Comparison of ENCODE assay signal across 8 cellular contexts in genomic region chr20:63537525-63538203, GRCh38.
DNase-seq lines count a peak whose midpoint lies in the region; ATAC-seq and TF ChIP-seq lines count a peak whose summit lies in the region.

No MANE protein-coding gene starts in this region.

- no peaks in the 10 kb centered on the region for H3K4me1 Mint-ChIP-seq in central memory CD8-positive, alpha-beta T cell

- in situ Hi-C loops in GM18951 (cut with MboI; ENCODE audit: low sequenced_read_pairs, unreplicated experiment), result no loop called here

- no peaks in the 10 kb centered on the region for H3K9me3 Mint-ChIP-seq in central memory CD8-positive, alpha-beta T cell

- ATAC-seq in HG03159 (IDR thresholded peaks at IDR 0.05; ENCODE audit: unreplicated experiment), result peak; percentile 80
- peak; percentile 93 for ATAC-seq in central memory CD8-positive, alpha-beta T cell (replicated peaks; ENCODE audit: extremely low read depth, poor library complexity, severe bottlenecking)

- peaks cover 7% of the 10 kb centered on the region for H3K36me3 Mint-ChIP-seq in central memory CD8-positive, alpha-beta T cell (ENCODE audit: insufficient read depth)

- peak; percentile 76 for TF ChIP-seq POLR2A in GM18951 (IDR thresholded peaks at IDR 0.05; ENCODE audit: extremely low read depth, insufficient read depth, insufficient read length)

- peak; percentile 86 for DNase-seq in Ammon's horn (ENCODE audit: low spot score)
- DNase-seq in NCI-H2227 treated with DMSO at 0.1 percent for 48 hours (lab: John Stamatoyannopoulos, UW), result peak; percentile 45
- peak; percentile 82 to 90 (median 86) for DNase-seq in activated CD4-positive, CD25-positive, alpha-beta regulatory T cell (lab: John Stamatoyannopoulos, UW)
- DNase-seq in central memory CD8-positive, alpha-beta T cell (ENCODE audit: low spot score in 2 of 2), result peak; percentile 88 to 94
- peak; percentile 97 for DNase-seq in kidney tubule cell (ENCODE audit: low spot score)
- peak; percentile 85 to 92 for DNase-seq in stimulated activated CD4-positive, alpha-beta T cell treated with anti-CD3 and anti-CD28 coated beads, Interleukin-1b, Interleukin-23, amount 100 ng/mL, for 4 hours (ENCODE audit: low read depth in 2 of 2)

- no peaks in the 10 kb centered on the region for H3K27me3 Mint-ChIP-seq in central memory CD8-positive, alpha-beta T cell

- peak overlapping the region; percentile 67 for H3K4me3 Mint-ChIP-seq in central memory CD8-positive, alpha-beta T cell

- peak overlapping the region; percentile 73 for H3K27ac Mint-ChIP-seq in central memory CD8-positive, alpha-beta T cell (ENCODE audit: low read depth)

Comparison
In these comparisons a context has a peak if more than half of its experiments do, and no peak if none do; other contexts are left out.
1. Peak in every context shown above with its lines: DNase-seq and ATAC-seq.
2. DNase-seq: peak in every context shown above with its lines; median percentile 97 in kidney tubule cell; 91 in central memory CD8-positive, alpha-beta T cell; 88 in stimulated activated CD4-positive, alpha-beta T cell treated with anti-CD3 and anti-CD28 coated beads, Interleukin-1b, Interleukin-23, amount 100 ng/mL, for 4 hours; 86 in activated CD4-positive, CD25-positive, alpha-beta regulatory T cell; 86 in Ammon's horn; 45 in NCI-H2227 treated with DMSO at 0.1 percent for 48 hours.